In genomic region chr13:20610006-20610405, GRCh38 we compare ENCODE assay signal across 14 cellular contexts. TPM values are rescaled to one million over a fixed set of nuclear protein-coding genes. Genes with fewer than 3 reads are reported as not detected.
DNase-seq lines count a peak whose midpoint lies in the region; ATAC-seq, FAIRE-seq and TF ChIP-seq lines count a peak whose summit lies in the region.
"Had no signal": no experiment of that assay in that cellular context is flagged by ENCODE, and none has a peak within 500 bp of the region (broad histone marks: within the 10 kb centered on the region; RNA-seq: fewer than 3 reads in every experiment).

No MANE protein-coding gene starts in this region.

- WGBS in right cardiac atrium = 73% methylated on average over 4 of the region's 4 CpGs

- H3K4me1 ChIP-seq in SJSA1 (replicated peaks) (peaks cover 26% of the 10 kb centered on the region), right cardiac atrium (ENCODE audit: control insufficient read depth, insufficient read depth, low read length) (no peaks in the 10 kb centered on the region)
- H3K4me1 ChIP-seq: A549 had no signal

- no peaks in the 10 kb centered on the region for H3K27me3 Mint-ChIP-seq in neural crest cell (ENCODE audit: low read depth)

- intact Hi-C loops in right cardiac atrium (cut with DNase I) = no loop called here

- ATAC-seq in right cardiac atrium (no peak), GM21515 (IDR thresholded peaks at IDR 0.05; ENCODE audit: unreplicated experiment) (no peak)
- ATAC-seq: A549, HCT116 had no signal

- H3K27ac ChIP-seq in SJSA1 (peak overlapping the region; percentile 52), right cardiac atrium (ENCODE audit: low read length) (no peak overlapping the region)
- H3K27ac ChIP-seq: A549 had no signal

- DNase-seq in GM12891 (ENCODE audit: insufficient read length, low spot score) (no peak), SJSA1 (ENCODE audit: low read depth in 1 of 2, low spot score in 2 of 2) (peak; percentile 79 to 80), choroid plexus epithelial cell (ENCODE audit: low read depth) (peak; percentile 46), neural crest cell (ENCODE audit: low read depth, low spot score) (no peak), right cardiac atrium (no peak)
- DNase-seq in activated CD4-positive, alpha-beta T cell treated with anti-CD3 and anti-CD28 coated beads, Interleukin-2, amount 50 U/mL, for 4 hours = no peak
- DNase-seq: DMS 273 treated with DMSO at 0.1 percent for 48 hours, EL, NCI-H1436, NCI-H2029 treated with DMSO at 0.1 percent for 48 hours, NCI-H524 had no signal

- H3K4me3 ChIP-seq in SJSA1 (no peak overlapping the region), choroid plexus epithelial cell (ENCODE audit: low read depth, low read length) (no peak overlapping the region), right cardiac atrium (ENCODE audit: low read length) (no peak overlapping the region)
- H3K4me3 ChIP-seq: A549 had no signal

- no peak for TF ChIP-seq POLR2A in GM12891 (IDR thresholded peaks at IDR 0.05; ENCODE audit: low read depth, low read length)

- peaks cover 15% of the 10 kb centered on the region for H3K36me3 Mint-ChIP-seq in neural crest cell (ENCODE audit: low read depth)

- FAIRE-seq in GM12891 (lab: Jason Lieb, UNC) = peak; percentile 5
- FAIRE-seq: A549 had no signal

- H3K27ac Mint-ChIP-seq in neural crest cell (ENCODE audit: unreplicated experiment) = peak overlapping the region; percentile 22

- H3K9me3 ChIP-seq in SJSA1 (replicated peaks) (no peaks in the 10 kb centered on the region), right cardiac atrium (ENCODE audit: control insufficient read depth, low read length) (no peaks in the 10 kb centered on the region)
- H3K9me3 ChIP-seq: A549 had no signal

- no peak overlapping the region for H3K4me3 Mint-ChIP-seq in neural crest cell

- H3K27me3 ChIP-seq in SJSA1 (replicated peaks) = no peaks in the 10 kb centered on the region
- no peaks in the 10 kb centered on the region for H3K27me3 ChIP-seq in right cardiac atrium (ENCODE audit: control insufficient read depth, insufficient read depth)

- H3K36me3 ChIP-seq in SJSA1 = peaks cover 6% of the 10 kb centered on the region; the same call in 1 of the 2 replicates

- peaks cover 3% of the 10 kb centered on the region for H3K4me1 Mint-ChIP-seq in neural crest cell

- no peaks in the 10 kb centered on the region for H3K9me3 Mint-ChIP-seq in neural crest cell

- TF ChIP-seq CTCF in choroid plexus epithelial cell (conservative IDR thresholded peaks at IDR 0.05; ENCODE audit: low read depth, low read length) = no peak
- TF ChIP-seq CTCF in neural crest cell (conservative IDR thresholded peaks at IDR 0.05) = no peak

TF ChIP-seq in GM12891, 5 proteins besides CTCF, POLR2A, EP300 and RAD21:
- no peak for TF ChIP-seq TAF1 (IDR thresholded peaks at IDR 0.05; ENCODE audit: low read depth, low read length)
- no peak for TF ChIP-seq POLR2AphosphoS5 (IDR thresholded peaks at IDR 0.05; ENCODE audit: low read depth, low read length)
- no peak for TF ChIP-seq POU2F2 (IDR thresholded peaks at IDR 0.05; ENCODE audit: low read depth, low read length)
- TF ChIP-seq PAX5 (IDR thresholded peaks at IDR 0.05; ENCODE audit: insufficient read depth, low read length, severe bottlenecking) = no peak
- TF ChIP-seq SPI1 (IDR thresholded peaks at IDR 0.05; ENCODE audit: low read depth, low read length) = no peak

RNA-seq across cellular contexts. Expression of gene IFT88, which starts 43.0 kb away (rescaled TPM):
- polyA plus RNA-seq in GM12891 (2012; ENCODE audit: low read depth, missing spikeins) = 4.4 TPM
- total RNA-seq in SJSA1 (2014; rRNA removed; shearing (Covaris generic)) = 7.5 and 9.2 TPM in 2 replicates
- total RNA-seq in neural crest cell (21.0 and 22.5 TPM in 2 replicates), right cardiac atrium (10 to 100 TPM in 2 of 4 donors, 1 to 10 TPM in 2; 9.3 to 12.9 (median 10.1) TPM)
- 5.8 TPM for polyA plus RNA-seq in right cardiac atrium

Comparison
In these comparisons a context has a peak if more than half of its experiments do, and no peak if none do; other contexts are left out.
1. DNase-seq: peak in SJSA1 (2 of 2) and choroid plexus epithelial cell (single experiment); none in GM12891 (single experiment), neural crest cell (single experiment), activated CD4-positive, alpha-beta T cell treated with anti-CD3 and anti-CD28 coated beads, Interleukin-2, amount 50 U/mL, for 4 hours (0 of 2) and right cardiac atrium (0 of 3).